8 cellular contexts compared by ENCODE assay signal in the genomic region with DNA sequence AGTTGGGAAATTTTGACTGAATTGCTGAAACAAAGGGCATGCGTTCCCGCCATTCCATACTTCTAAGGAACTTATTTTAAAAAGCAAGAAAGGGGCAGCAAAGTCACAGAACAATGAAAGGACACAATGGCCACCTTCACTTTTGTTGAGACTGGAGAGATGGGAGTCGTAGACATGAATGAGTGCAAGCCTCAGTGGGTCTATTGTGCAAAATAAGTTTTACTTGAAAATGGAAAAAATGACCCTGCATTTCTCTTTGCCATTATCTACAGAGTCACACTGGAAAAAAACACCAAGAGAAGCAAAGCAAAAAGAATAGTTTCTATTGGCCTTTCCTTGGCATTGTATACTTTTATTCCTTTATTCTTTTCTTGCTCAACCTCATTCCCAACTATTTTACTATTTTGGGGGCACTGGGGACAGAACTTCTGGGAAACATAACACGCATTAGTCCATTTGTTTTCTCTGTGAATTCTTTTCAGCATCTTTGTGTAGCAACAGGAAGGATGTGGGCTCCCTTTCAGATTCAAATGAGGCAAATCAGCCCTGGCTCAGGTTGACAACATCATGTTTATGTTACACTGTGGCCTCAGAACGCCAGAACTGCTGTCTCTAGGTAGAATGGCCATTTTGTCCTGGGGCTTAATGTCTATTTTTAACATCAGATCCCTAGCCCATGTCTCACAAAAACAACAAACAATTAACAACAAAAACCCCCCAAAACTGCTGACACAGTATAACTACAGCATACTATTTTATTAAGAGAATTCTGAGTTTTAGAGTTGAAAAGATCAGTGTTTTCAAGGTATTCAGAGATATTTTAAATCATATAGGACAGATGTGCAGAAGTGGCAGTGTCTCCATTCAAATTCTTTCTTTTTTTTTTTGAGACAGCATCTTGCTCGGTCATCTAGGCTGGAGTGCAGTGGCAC.
A peak's percentile ranks its signal among the peaks of the same experiment; 100 is the strongest.
DNase-seq lines count a peak whose midpoint lies in the region; ATAC-seq and TF ChIP-seq lines count a peak whose summit lies in the region.

No MANE protein-coding gene starts in this region.

- DNase-seq in EH (ENCODE audit: low read depth), result peak; percentile 64
- DNase-seq in NAMALWA (ENCODE audit: low spot score), result peak; percentile 13
- DNase-seq in dermis microvascular lymphatic vessel endothelial cell (ENCODE audit: low read depth in 2 of 2), result peak; percentile 79 to 90
- DNase-seq in stimulated activated CD4-positive, alpha-beta T cell treated with anti-CD3 and anti-CD28 coated beads, Interleukin-1b, Interleukin-23, amount 100 ng/mL, for 48 hours, result peak; percentile 53
- DNase-seq in GF-D8 (lab: John Stamatoyannopoulos, UW), result no peak
- DNase-seq in tibial nerve (ENCODE audit: low spot score in 2 of 2), result no peak
- DNase-seq in thyroid gland, result no peak

- TF ChIP-seq EP300 in tibial nerve (IDR thresholded peaks at IDR 0.05), result peak in 1 of 2 donors; percentile 13

- H3K27ac ChIP-seq in tibial nerve (peak overlapping the region in 2 of 4 donors; percentile 29 to 40), thyroid gland (peak overlapping the region in 1 of 3 donors; percentile 12)

- H3K36me3 ChIP-seq in tibial nerve, result no peaks in the 10 kb centered on the region
- no peaks in the 10 kb centered on the region for H3K36me3 ChIP-seq in thyroid gland

- H3K9me3 ChIP-seq in tibial nerve, result no peaks in the 10 kb centered on the region
- H3K9me3 ChIP-seq in thyroid gland, result no peaks in the 10 kb centered on the region

- H3K4me3 ChIP-seq in tibial nerve, result no peak overlapping the region
- no peak overlapping the region for H3K4me3 ChIP-seq in thyroid gland (replicated peaks in 1 of 3)

- TF ChIP-seq CTCF in tibial nerve (IDR thresholded peaks at IDR 0.05) (no peak), thyroid gland (IDR thresholded peaks at IDR 0.05) (no peak)

- peaks cover 0 to 49% (median 25%) of the 10 kb centered on the region in 4 donors for H3K4me1 ChIP-seq in tibial nerve
- peaks cover 0 to 15% of the 10 kb centered on the region in 2 donors for H3K4me1 ChIP-seq in thyroid gland

- no peaks in the 10 kb centered on the region for H3K27me3 ChIP-seq in tibial nerve
- H3K27me3 ChIP-seq in thyroid gland, result no peaks in the 10 kb centered on the region

- peak; percentile 87 for ATAC-seq in GM21717 (IDR thresholded peaks at IDR 0.05; ENCODE audit: unreplicated experiment)

- no peak for TF ChIP-seq POLR2A in tibial nerve (IDR thresholded peaks at IDR 0.05)
- no peak for TF ChIP-seq POLR2A in thyroid gland (IDR thresholded peaks at IDR 0.05)

- WGBS in tibial nerve, 2 donors, result 66 to 71% methylated on average over 6 of the region's 6 CpGs
- 80 to 83% methylated on average over 6 of the region's 6 CpGs for WGBS in thyroid gland, 2 donors

- intact Hi-C loops in thyroid gland (cut with DNase I), result no loop called here

Comparison
In these comparisons a context has a peak if more than half of its experiments do, and no peak if none do; other contexts are left out.
1. DNase-seq: peak in EH (single experiment), NAMALWA (single experiment), dermis microvascular lymphatic vessel endothelial cell (2 of 2) and stimulated activated CD4-positive, alpha-beta T cell treated with anti-CD3 and anti-CD28 coated beads, Interleukin-1b, Interleukin-23, amount 100 ng/mL, for 48 hours (single experiment); none in GF-D8 (single experiment), tibial nerve (0 of 2) and thyroid gland (0 of 2).